ENCODE assay signal across 12 cellular contexts in genomic region chr10:114458216-114458615, GRCh38. TPM values are rescaled to one million over a fixed set of nuclear protein-coding genes. Genes with fewer than 3 reads are reported as not detected.
A peak's percentile ranks its signal among the peaks of the same experiment; 100 is the strongest.
DNase-seq lines count a peak whose midpoint lies in the region; ATAC-seq and TF ChIP-seq lines count a peak whose summit lies in the region.
"Had no signal": no experiment of that assay in that cellular context is flagged by ENCODE, and none has a peak within 500 bp of the region (broad histone marks: within the 10 kb centered on the region; RNA-seq: fewer than 3 reads in every experiment).

No MANE protein-coding gene starts in this region.

- intact Hi-C loops in activated CD8-positive, alpha-beta T cell treated with anti-CD3 and anti-CD28 coated beads for 36 hours (cut with micrococcal nuclease): no loop called here
- intact Hi-C loops in cardiac septum (cut with DNase I): loop anchor here (5.0 kb wide), 1 partner anchor 156 kb away; no protein-coding TSS in a partner anchor

- CTCF ChIA-PET in activated CD8-positive, alpha-beta T cell treated with anti-CD3 and anti-CD28 coated beads for 36 hours (lab: Charles Lee): interaction anchor here (1.1 to 6.8 kb wide), 6 partner anchors 12 to 246 kb away, joined by 3 to 46 read pairs (median 4); no protein-coding TSS in a partner anchor
- CTCF ChIA-PET in activated CD8-positive, alpha-beta T cell treated with anti-CD3 and anti-CD28 coated beads, Interleukin-2, amount 10 ng/mL, durations not matched to agents 7 days and 5 days (lab: Charles Lee): interaction anchor here (0.8 to 2.9 kb wide), 8 partner anchors 12 to 171 kb away, joined by 3 to 64 read pairs (median 3); no protein-coding TSS in a partner anchor

- peak overlapping the region; percentile 31 for H3K27ac Mint-ChIP-seq in activated CD8-positive, alpha-beta T cell treated with anti-CD3 and anti-CD28 coated beads for 36 hours
- H3K27ac Mint-ChIP-seq in activated CD8-positive, alpha-beta T cell treated with anti-CD3 and anti-CD28 coated beads, Interleukin-2, amount 10 ng/mL, durations not matched to agents 7 days and 5 days: no peak overlapping the region
- H3K27ac Mint-ChIP-seq in stimulated activated naive CD8-positive, alpha-beta T cell treated with anti-CD3 and anti-CD28 coated beads, Interleukin-15, Interleukin-2, amounts not matched to agents 100 ng/mL and 50 ng/mL, for 24 hours: peak overlapping the region; percentile 26
- H3K27ac Mint-ChIP-seq in naive thymus-derived CD8-positive, alpha-beta T cell: peak overlapping the region in 7 of 10 donors; percentile 13 to 74 (median 40)
- H3K27ac Mint-ChIP-seq: IgD-negative memory B cell had no signal

- in situ Hi-C loops in ACHN (cut with HindIII; ENCODE audit: low pct_ligation_motif_present, low pct_unique_long_range_greater_than_20kb, low sequenced_read_pairs): no loop called here

- no peak for DNase-seq in activated CD8-positive, alpha-beta T cell treated with anti-CD3 and anti-CD28 coated beads for 36 hours
- no peak for DNase-seq in activated CD8-positive, alpha-beta T cell treated with anti-CD3 and anti-CD28 coated beads, Interleukin-2, amount 10 ng/mL, durations not matched to agents 7 days and 5 days
- no peak for DNase-seq in stimulated activated naive CD8-positive, alpha-beta T cell treated with anti-CD3 and anti-CD28 coated beads, Interleukin-15, Interleukin-2, amounts not matched to agents 100 U/mL and 50 U/mL, for 24 hours
- no peak for DNase-seq in naive thymus-derived CD8-positive, alpha-beta T cell
- DNase-seq in cardiac septum (ENCODE audit: low spot score) (no peak), ACHN (no peak)
- DNase-seq: GOT3 had no signal

- no peaks in the 10 kb centered on the region for H3K9me3 Mint-ChIP-seq in activated CD8-positive, alpha-beta T cell treated with anti-CD3 and anti-CD28 coated beads for 36 hours
- no peaks in the 10 kb centered on the region for H3K9me3 Mint-ChIP-seq in activated CD8-positive, alpha-beta T cell treated with anti-CD3 and anti-CD28 coated beads, Interleukin-2, amount 10 ng/mL, durations not matched to agents 7 days and 5 days (ENCODE audit: insufficient read depth)
- H3K9me3 Mint-ChIP-seq in stimulated activated naive CD8-positive, alpha-beta T cell treated with anti-CD3 and anti-CD28 coated beads, Interleukin-15, Interleukin-2, amounts not matched to agents 100 ng/mL and 50 ng/mL, for 24 hours: no peaks in the 10 kb centered on the region
- H3K9me3 Mint-ChIP-seq in naive thymus-derived CD8-positive, alpha-beta T cell: no peaks in the 10 kb centered on the region
- H3K9me3 Mint-ChIP-seq: H9, IgD-negative memory B cell had no signal

- no peaks in the 10 kb centered on the region for H3K27me3 Mint-ChIP-seq in activated CD8-positive, alpha-beta T cell treated with anti-CD3 and anti-CD28 coated beads for 36 hours
- H3K27me3 Mint-ChIP-seq in activated CD8-positive, alpha-beta T cell treated with anti-CD3 and anti-CD28 coated beads, Interleukin-2, amount 10 ng/mL, durations not matched to agents 7 days and 5 days (ENCODE audit: low read depth): no peaks in the 10 kb centered on the region
- H3K27me3 Mint-ChIP-seq in stimulated activated naive CD8-positive, alpha-beta T cell treated with anti-CD3 and anti-CD28 coated beads, Interleukin-15, Interleukin-2, amounts not matched to agents 100 ng/mL and 50 ng/mL, for 24 hours: no peaks in the 10 kb centered on the region
- no peaks in the 10 kb centered on the region for H3K27me3 Mint-ChIP-seq in naive thymus-derived CD8-positive, alpha-beta T cell
- H3K27me3 Mint-ChIP-seq: IgD-negative memory B cell had no signal

- TF ChIP-seq CTCF in activated CD8-positive, alpha-beta T cell treated with anti-CD3 and anti-CD28 coated beads for 36 hours (IDR thresholded peaks at IDR 0.05): no peak

- peaks cover 31% of the 10 kb centered on the region for H3K36me3 Mint-ChIP-seq in activated CD8-positive, alpha-beta T cell treated with anti-CD3 and anti-CD28 coated beads for 36 hours (ENCODE audit: low read depth)
- peaks cover 45% of the 10 kb centered on the region for H3K36me3 Mint-ChIP-seq in activated CD8-positive, alpha-beta T cell treated with anti-CD3 and anti-CD28 coated beads, Interleukin-2, amount 10 ng/mL, durations not matched to agents 7 days and 5 days (ENCODE audit: low read depth)
- H3K36me3 Mint-ChIP-seq in stimulated activated naive CD8-positive, alpha-beta T cell treated with anti-CD3 and anti-CD28 coated beads, Interleukin-15, Interleukin-2, amounts not matched to agents 100 ng/mL and 50 ng/mL, for 24 hours (ENCODE audit: low read depth): peaks cover 52% of the 10 kb centered on the region
- peaks cover 4 to 89% (median 25%) of the 10 kb centered on the region in 3 donors for H3K36me3 Mint-ChIP-seq in naive thymus-derived CD8-positive, alpha-beta T cell

- H3K4me3 Mint-ChIP-seq in activated CD8-positive, alpha-beta T cell treated with anti-CD3 and anti-CD28 coated beads for 36 hours: no peak overlapping the region
- H3K4me3 Mint-ChIP-seq in activated CD8-positive, alpha-beta T cell treated with anti-CD3 and anti-CD28 coated beads, Interleukin-2, amount 10 ng/mL, durations not matched to agents 7 days and 5 days: no peak overlapping the region
- no peak overlapping the region for H3K4me3 Mint-ChIP-seq in stimulated activated naive CD8-positive, alpha-beta T cell treated with anti-CD3 and anti-CD28 coated beads, Interleukin-15, Interleukin-2, amounts not matched to agents 100 ng/mL and 50 ng/mL, for 24 hours
- peak overlapping the region in 1 of 10 donors; percentile 12 for H3K4me3 Mint-ChIP-seq in naive thymus-derived CD8-positive, alpha-beta T cell
- H3K4me3 Mint-ChIP-seq: H9, IgD-negative memory B cell had no signal

- ATAC-seq in activated CD8-positive, alpha-beta T cell treated with anti-CD3 and anti-CD28 coated beads for 36 hours: no peak
- ATAC-seq in activated CD8-positive, alpha-beta T cell treated with anti-CD3 and anti-CD28 coated beads, Interleukin-2, amount 10 ng/mL, durations not matched to agents 7 days and 5 days: no peak
- no peak for ATAC-seq in stimulated activated naive CD8-positive, alpha-beta T cell treated with anti-CD3 and anti-CD28 coated beads, Interleukin-15, Interleukin-2, amounts not matched to agents 100 U/mL and 50 U/mL, for 24 hours
- no peak for ATAC-seq in naive thymus-derived CD8-positive, alpha-beta T cell
- ATAC-seq in GM19023 (IDR thresholded peaks at IDR 0.05; ENCODE audit: unreplicated experiment): no peak

- POLR2A ChIA-PET in activated CD8-positive, alpha-beta T cell treated with anti-CD3 and anti-CD28 coated beads for 36 hours (lab: Charles Lee): interaction anchor here (0.8 to 1.0 kb wide), 2 partner anchors 11 to 33 kb away, joined by 3 read pairs; no protein-coding TSS in a partner anchor
- POLR2A ChIA-PET in activated CD8-positive, alpha-beta T cell treated with anti-CD3 and anti-CD28 coated beads, Interleukin-2, amount 10 ng/mL, durations not matched to agents 7 days and 5 days (lab: Charles Lee): interaction anchor here (1.2 kb wide), 1 partner anchor 154 kb away, joined by 5 read pairs; no protein-coding TSS in a partner anchor
- POLR2A ChIA-PET in naive thymus-derived CD8-positive, alpha-beta T cell (lab: Charles Lee): no interaction called here

- H3K4me1 Mint-ChIP-seq in activated CD8-positive, alpha-beta T cell treated with anti-CD3 and anti-CD28 coated beads for 36 hours (ENCODE audit: low read depth): peaks cover 25% of the 10 kb centered on the region
- peaks cover 10% of the 10 kb centered on the region for H3K4me1 Mint-ChIP-seq in activated CD8-positive, alpha-beta T cell treated with anti-CD3 and anti-CD28 coated beads, Interleukin-2, amount 10 ng/mL, durations not matched to agents 7 days and 5 days (ENCODE audit: low read depth)
- H3K4me1 Mint-ChIP-seq in stimulated activated naive CD8-positive, alpha-beta T cell treated with anti-CD3 and anti-CD28 coated beads, Interleukin-15, Interleukin-2, amounts not matched to agents 100 ng/mL and 50 ng/mL, for 24 hours (ENCODE audit: low read depth): peaks cover 5% of the 10 kb centered on the region
- peaks cover 7 to 53% (median 29%) of the 10 kb centered on the region in 4 donors for H3K4me1 Mint-ChIP-seq in naive thymus-derived CD8-positive, alpha-beta T cell

RNA-seq across cellular contexts. Expression of gene AFAP1L2, which starts 53.9 kb away (rescaled TPM):
- 1 to 10 TPM; 4.9 to 6.3 TPM for total RNA-seq in activated CD8-positive, alpha-beta T cell treated with anti-CD3 and anti-CD28 coated beads for 36 hours
- 1 to 10 TPM; 4.0 to 4.8 TPM for total RNA-seq in activated CD8-positive, alpha-beta T cell treated with anti-CD3 and anti-CD28 coated beads, Interleukin-2, amount 10 ng/mL, durations not matched to agents 7 days and 5 days
- 1 to 10 TPM; 1.3 to 1.8 TPM for total RNA-seq in naive thymus-derived CD8-positive, alpha-beta T cell
- 1 to 10 TPM; 1.6 to 2.3 (median 2.2) TPM for polyA plus RNA-seq in naive thymus-derived CD8-positive, alpha-beta T cell
- total RNA-seq in cardiac septum: 3.9 TPM
- total RNA-seq: A673 had no signal
